In the genomic region with DNA sequence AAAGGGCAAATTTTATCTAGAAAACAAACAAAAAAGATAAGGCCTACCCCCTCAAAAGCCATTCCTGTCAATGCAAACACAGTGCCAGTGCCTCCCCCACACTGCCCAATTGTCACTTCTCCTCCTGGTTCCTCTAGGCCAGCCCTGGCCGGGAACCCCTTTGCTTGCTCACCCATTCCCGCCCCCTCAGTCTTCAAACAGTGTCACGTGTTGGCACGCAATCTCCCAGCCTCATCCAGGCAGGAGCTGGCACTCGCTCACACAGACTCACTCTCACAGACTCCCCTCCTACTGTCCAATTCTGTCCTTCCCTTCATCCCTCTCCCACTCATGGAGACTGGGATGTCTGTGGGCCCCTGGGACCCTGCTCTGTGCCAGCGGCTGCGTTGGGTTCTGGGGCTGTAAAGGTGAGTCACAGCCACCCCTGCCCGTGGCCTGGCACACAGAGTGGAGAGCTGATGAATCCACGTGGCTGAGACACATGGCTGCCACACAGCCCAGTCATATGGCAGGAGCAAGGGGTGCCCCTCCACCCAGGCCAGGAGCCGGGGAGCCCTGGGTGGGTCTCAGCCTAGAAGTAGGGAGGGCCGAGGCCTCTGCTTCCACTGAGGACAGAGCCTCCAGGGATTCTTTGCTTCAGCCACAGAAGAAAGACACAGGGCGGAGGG, we compare ENCODE assay signal across 1 cellular context.
TF ChIP-seq lines count a peak whose summit lies in the region.

No MANE protein-coding gene starts in this region.

TF ChIP-seq in GM23338, 12 proteins besides CTCF, POLR2A, EP300 and RAD21 (continued from another document):
- TF ChIP-seq, protein P1, sequence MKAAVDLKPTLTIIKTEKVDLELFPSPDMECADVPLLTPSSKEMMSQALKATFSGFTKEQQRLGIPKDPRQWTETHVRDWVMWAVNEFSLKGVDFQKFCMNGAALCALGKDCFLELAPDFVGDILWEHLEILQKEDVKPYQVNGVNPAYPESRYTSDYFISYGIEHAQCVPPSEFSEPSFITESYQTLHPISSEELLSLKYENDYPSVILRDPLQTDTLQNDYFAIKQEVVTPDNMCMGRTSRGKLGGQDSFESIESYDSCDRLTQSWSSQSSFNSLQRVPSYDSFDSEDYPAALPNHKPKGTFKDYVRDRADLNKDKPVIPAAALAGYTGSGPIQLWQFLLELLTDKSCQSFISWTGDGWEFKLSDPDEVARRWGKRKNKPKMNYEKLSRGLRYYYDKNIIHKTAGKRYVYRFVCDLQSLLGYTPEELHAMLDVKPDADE (IDR thresholded peaks at IDR 0.05) = no peak
- TF ChIP-seq, protein P2, sequence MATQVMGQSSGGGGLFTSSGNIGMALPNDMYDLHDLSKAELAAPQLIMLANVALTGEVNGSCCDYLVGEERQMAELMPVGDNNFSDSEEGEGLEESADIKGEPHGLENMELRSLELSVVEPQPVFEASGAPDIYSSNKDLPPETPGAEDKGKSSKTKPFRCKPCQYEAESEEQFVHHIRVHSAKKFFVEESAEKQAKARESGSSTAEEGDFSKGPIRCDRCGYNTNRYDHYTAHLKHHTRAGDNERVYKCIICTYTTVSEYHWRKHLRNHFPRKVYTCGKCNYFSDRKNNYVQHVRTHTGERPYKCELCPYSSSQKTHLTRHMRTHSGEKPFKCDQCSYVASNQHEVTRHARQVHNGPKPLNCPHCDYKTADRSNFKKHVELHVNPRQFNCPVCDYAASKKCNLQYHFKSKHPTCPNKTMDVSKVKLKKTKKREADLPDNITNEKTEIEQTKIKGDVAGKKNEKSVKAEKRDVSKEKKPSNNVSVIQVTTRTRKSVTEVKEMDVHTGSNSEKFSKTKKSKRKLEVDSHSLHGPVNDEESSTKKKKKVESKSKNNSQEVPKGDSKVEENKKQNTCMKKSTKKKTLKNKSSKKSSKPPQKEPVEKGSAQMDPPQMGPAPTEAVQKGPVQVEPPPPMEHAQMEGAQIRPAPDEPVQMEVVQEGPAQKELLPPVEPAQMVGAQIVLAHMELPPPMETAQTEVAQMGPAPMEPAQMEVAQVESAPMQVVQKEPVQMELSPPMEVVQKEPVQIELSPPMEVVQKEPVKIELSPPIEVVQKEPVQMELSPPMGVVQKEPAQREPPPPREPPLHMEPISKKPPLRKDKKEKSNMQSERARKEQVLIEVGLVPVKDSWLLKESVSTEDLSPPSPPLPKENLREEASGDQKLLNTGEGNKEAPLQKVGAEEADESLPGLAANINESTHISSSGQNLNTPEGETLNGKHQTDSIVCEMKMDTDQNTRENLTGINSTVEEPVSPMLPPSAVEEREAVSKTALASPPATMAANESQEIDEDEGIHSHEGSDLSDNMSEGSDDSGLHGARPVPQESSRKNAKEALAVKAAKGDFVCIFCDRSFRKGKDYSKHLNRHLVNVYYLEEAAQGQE (IDR thresholded peaks at IDR 0.05; ENCODE audit: unreplicated experiment) = no peak
- no peak for TF ChIP-seq ZNF331 (CRISPR knock-in tag; IDR thresholded peaks at IDR 0.05; ENCODE audit: low read depth)
